16 cellular contexts compared by ENCODE assay signal in the genomic region with DNA sequence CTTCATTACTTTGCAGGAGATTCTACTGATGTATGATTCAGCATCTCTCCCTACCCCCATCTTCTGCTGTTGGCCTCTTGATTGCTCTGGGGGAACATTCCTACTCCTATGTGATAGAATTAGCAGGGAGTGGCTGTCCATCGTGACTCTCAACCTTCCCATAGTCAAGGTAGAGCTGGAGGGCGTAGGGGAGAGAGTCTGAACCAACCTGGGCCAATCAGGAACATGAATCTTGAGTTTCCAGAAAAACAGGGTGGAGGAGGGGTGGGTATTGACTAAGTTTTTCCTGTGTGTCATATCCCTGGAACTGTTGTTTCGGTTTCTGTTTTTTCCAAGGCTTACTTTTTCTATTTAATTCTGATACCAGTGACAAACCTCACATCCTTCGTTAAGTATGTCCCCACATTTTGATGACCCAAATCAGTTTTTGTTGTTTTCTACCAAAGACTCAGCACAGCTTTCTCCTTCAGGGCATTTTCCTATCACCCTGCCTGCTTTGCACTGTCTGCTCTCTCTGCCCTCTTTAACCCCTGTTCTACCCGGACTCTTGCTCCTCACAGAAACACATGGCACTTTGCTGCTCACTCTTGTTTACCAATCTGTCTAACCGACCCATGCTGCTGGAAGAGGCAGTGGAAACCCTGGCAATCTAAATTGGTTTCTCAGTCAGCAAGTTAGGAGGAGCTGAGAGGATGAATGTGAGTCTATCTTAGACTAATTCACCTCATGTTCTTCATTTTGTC.
DNase-seq lines count a peak whose midpoint lies in the region; ATAC-seq and TF ChIP-seq lines count a peak whose summit lies in the region.
"Had no signal": no experiment of that assay in that cellular context is flagged by ENCODE, and none has a peak within 500 bp of the region (broad histone marks: within the 10 kb centered on the region; RNA-seq: fewer than 3 reads in every experiment).

No MANE protein-coding gene starts in this region.

- no peaks in the 10 kb centered on the region for H3K4me1 ChIP-seq in smooth muscle cell (ENCODE audit: low read depth)
- H3K4me1 ChIP-seq: BLaER1, thyroid gland had no signal

- TF ChIP-seq CTCF in fibroblast of mammary gland (conservative IDR thresholded peaks at IDR 0.05; ENCODE audit: control insufficient read depth, insufficient read depth, low read depth, low read length), result no peak
- TF ChIP-seq CTCF in smooth muscle cell (IDR thresholded peaks at IDR 0.05; ENCODE audit: borderline replicate concordance, insufficient read depth, poor library complexity, severe bottlenecking), result no peak

- peak overlapping the region; percentile 76 for H3K27ac ChIP-seq in smooth muscle cell (ENCODE audit: low read depth)
- H3K27ac ChIP-seq: BLaER1, thyroid gland had no signal

- no peak overlapping the region for H3K9ac ChIP-seq in smooth muscle cell (ENCODE audit: low read depth)
- H3K9ac ChIP-seq: BLaER1 had no signal

- H3K79me2 ChIP-seq in smooth muscle cell (ENCODE audit: low read depth), result no peaks in the 10 kb centered on the region

- peak overlapping the region; percentile 29 for H3K4me2 ChIP-seq in smooth muscle cell
- H3K4me2 ChIP-seq: BLaER1 had no signal

- H3K9me3 ChIP-seq in smooth muscle cell (replicated peaks; ENCODE audit: low read depth), result no peaks in the 10 kb centered on the region
- H3K9me3 ChIP-seq: thyroid gland had no signal

- H3K27me3 ChIP-seq in smooth muscle cell (ENCODE audit: low read depth), result no peaks in the 10 kb centered on the region
- H3K27me3 ChIP-seq: BLaER1, thyroid gland had no signal

- no peaks in the 10 kb centered on the region for H4K20me1 ChIP-seq in smooth muscle cell (ENCODE audit: low read depth)
- H4K20me1 ChIP-seq: BLaER1 had no signal

- DNase-seq in HPDE6-E6E7 (ENCODE audit: extremely low spot score), result peak; percentile 49
- DNase-seq in fibroblast of mammary gland (ENCODE audit: low read depth), result peak; percentile 35
- DNase-seq in smooth muscle cell (lab: John Stamatoyannopoulos, UW; ENCODE audit: unreplicated experiment), result no peak
- DNase-seq in activated effector memory CD4-positive, alpha-beta T cell treated with anti-CD3 and anti-CD28 coated beads, Interleukin-2, amount 50 U/mL, for 16 hours, result no peak
- no peak for DNase-seq in NCI-H2196 treated with DMSO at 0.1 percent for 48 hours (lab: John Stamatoyannopoulos, UW; ENCODE audit: unreplicated experiment)
- DNase-seq in effector CD8-positive, alpha-beta T cell (lab: John Stamatoyannopoulos, UW), result no peak
- DNase-seq: activated CD4-positive, alpha-beta T cell treated with anti-CD3 and anti-CD28 coated beads for 4 hours; activated effector memory CD4-positive, alpha-beta T cell treated with Interleukin-2 at 50 U/mL for 16 hours; natural killer cell; NCI-H345; thyroid gland had no signal

- no peak overlapping the region for H3K4me3 ChIP-seq in fibroblast of mammary gland (ENCODE audit: control insufficient read depth, low read depth, low read length)
- H3K4me3 ChIP-seq in smooth muscle cell, result no peak overlapping the region
- H3K4me3 ChIP-seq: BLaER1, lung, thyroid gland had no signal

- ATAC-seq in SK-N-SH treated with all-trans-retinoic acid at 6 μM for 48 hours, result peak; percentile 40
- no peak for ATAC-seq in HG02588 (IDR thresholded peaks at IDR 0.05; ENCODE audit: unreplicated experiment)
- ATAC-seq: HCT116, natural killer cell had no signal

- WGBS in smooth muscle cell (ENCODE audit: low lambda C conversion rate), result 58% methylated on average over 6 of the region's 6 CpGs

- H3F3A ChIP-seq in smooth muscle cell (ENCODE audit: low read depth), result no peaks in the 10 kb centered on the region

- H2AFZ ChIP-seq in smooth muscle cell (ENCODE audit: low read depth), result peak overlapping the region; percentile 71

- H3K36me3 ChIP-seq in smooth muscle cell (ENCODE audit: low read depth), result no peaks in the 10 kb centered on the region
- H3K36me3 ChIP-seq: BLaER1, thyroid gland had no signal

TF ChIP-seq in SK-N-SH treated with all-trans-retinoic acid at 6 μM for 48 hours, 23 proteins besides CTCF, POLR2A, EP300 and RAD21 (continues in another document):
- TF ChIP-seq OSR1 (CRISPR knock-in tag; IDR thresholded peaks at IDR 0.05) (no peak), ZFP30 (CRISPR knock-in tag; IDR thresholded peaks at IDR 0.05) (no peak), ISL1 (CRISPR knock-in tag; IDR thresholded peaks at IDR 0.05) (no peak), RARB (CRISPR knock-in tag; IDR thresholded peaks at IDR 0.05) (no peak), BACH2 (CRISPR knock-in tag; IDR thresholded peaks at IDR 0.05; ENCODE audit: borderline replicate concordance) (no peak), SNAI2 (CRISPR knock-in tag; IDR thresholded peaks at IDR 0.05) (no peak), TOX (CRISPR knock-in tag; IDR thresholded peaks at IDR 0.05; ENCODE audit: borderline replicate concordance) (no peak), GLIS3 (CRISPR knock-in tag; IDR thresholded peaks at IDR 0.05) (no peak), ZNF565 (CRISPR knock-in tag; conservative IDR thresholded peaks at IDR 0.05; ENCODE audit: low read depth) (no peak), ZNF70 (CRISPR knock-in tag; IDR thresholded peaks at IDR 0.05) (no peak), ARNTL (CRISPR knock-in tag; IDR thresholded peaks at IDR 0.05; ENCODE audit: borderline replicate concordance, low read depth) (no peak), ZC3H10 (CRISPR knock-in tag; IDR thresholded peaks at IDR 0.05) (no peak), ZFP3 (CRISPR knock-in tag; IDR thresholded peaks at IDR 0.05) (no peak), CSDC2 (CRISPR knock-in tag; IDR thresholded peaks at IDR 0.05) (no peak)
- TF ChIP-seq, protein P1, sequence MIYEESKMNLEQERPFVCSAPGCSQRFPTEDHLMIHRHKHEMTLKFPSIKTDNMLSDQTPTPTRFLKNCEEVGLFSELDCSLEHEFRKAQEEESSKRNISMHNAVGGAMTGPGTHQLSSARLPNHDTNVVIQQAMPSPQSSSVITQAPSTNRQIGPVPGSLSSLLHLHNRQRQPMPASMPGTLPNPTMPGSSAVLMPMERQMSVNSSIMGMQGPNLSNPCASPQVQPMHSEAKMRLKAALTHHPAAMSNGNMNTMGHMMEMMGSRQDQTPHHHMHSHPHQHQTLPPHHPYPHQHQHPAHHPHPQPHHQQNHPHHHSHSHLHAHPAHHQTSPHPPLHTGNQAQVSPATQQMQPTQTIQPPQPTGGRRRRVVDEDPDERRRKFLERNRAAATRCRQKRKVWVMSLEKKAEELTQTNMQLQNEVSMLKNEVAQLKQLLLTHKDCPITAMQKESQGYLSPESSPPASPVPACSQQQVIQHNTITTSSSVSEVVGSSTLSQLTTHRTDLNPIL (CRISPR knock-in tag; IDR thresholded peaks at IDR 0.05; ENCODE audit: low read depth), result no peak
- TF ChIP-seq, protein P2, sequence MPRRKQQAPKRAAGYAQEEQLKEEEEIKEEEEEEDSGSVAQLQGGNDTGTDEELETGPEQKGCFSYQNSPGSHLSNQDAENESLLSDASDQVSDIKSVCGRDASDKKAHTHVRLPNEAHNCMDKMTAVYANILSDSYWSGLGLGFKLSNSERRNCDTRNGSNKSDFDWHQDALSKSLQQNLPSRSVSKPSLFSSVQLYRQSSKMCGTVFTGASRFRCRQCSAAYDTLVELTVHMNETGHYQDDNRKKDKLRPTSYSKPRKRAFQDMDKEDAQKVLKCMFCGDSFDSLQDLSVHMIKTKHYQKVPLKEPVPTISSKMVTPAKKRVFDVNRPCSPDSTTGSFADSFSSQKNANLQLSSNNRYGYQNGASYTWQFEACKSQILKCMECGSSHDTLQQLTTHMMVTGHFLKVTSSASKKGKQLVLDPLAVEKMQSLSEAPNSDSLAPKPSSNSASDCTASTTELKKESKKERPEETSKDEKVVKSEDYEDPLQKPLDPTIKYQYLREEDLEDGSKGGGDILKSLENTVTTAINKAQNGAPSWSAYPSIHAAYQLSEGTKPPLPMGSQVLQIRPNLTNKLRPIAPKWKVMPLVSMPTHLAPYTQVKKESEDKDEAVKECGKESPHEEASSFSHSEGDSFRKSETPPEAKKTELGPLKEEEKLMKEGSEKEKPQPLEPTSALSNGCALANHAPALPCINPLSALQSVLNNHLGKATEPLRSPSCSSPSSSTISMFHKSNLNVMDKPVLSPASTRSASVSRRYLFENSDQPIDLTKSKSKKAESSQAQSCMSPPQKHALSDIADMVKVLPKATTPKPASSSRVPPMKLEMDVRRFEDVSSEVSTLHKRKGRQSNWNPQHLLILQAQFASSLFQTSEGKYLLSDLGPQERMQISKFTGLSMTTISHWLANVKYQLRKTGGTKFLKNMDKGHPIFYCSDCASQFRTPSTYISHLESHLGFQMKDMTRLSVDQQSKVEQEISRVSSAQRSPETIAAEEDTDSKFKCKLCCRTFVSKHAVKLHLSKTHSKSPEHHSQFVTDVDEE (CRISPR knock-in tag; IDR thresholded peaks at IDR 0.05), result no peak
- TF ChIP-seq, protein P3, sequence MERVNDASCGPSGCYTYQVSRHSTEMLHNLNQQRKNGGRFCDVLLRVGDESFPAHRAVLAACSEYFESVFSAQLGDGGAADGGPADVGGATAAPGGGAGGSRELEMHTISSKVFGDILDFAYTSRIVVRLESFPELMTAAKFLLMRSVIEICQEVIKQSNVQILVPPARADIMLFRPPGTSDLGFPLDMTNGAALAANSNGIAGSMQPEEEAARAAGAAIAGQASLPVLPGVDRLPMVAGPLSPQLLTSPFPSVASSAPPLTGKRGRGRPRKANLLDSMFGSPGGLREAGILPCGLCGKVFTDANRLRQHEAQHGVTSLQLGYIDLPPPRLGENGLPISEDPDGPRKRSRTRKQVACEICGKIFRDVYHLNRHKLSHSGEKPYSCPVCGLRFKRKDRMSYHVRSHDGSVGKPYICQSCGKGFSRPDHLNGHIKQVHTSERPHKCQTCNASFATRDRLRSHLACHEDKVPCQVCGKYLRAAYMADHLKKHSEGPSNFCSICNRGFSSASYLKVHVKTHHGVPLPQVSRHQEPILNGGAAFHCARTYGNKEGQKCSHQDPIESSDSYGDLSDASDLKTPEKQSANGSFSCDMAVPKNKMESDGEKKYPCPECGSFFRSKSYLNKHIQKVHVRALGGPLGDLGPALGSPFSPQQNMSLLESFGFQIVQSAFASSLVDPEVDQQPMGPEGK (CRISPR knock-in tag; IDR thresholded peaks at IDR 0.05; ENCODE audit: borderline replicate concordance), result no peak
- TF ChIP-seq, protein P4, sequence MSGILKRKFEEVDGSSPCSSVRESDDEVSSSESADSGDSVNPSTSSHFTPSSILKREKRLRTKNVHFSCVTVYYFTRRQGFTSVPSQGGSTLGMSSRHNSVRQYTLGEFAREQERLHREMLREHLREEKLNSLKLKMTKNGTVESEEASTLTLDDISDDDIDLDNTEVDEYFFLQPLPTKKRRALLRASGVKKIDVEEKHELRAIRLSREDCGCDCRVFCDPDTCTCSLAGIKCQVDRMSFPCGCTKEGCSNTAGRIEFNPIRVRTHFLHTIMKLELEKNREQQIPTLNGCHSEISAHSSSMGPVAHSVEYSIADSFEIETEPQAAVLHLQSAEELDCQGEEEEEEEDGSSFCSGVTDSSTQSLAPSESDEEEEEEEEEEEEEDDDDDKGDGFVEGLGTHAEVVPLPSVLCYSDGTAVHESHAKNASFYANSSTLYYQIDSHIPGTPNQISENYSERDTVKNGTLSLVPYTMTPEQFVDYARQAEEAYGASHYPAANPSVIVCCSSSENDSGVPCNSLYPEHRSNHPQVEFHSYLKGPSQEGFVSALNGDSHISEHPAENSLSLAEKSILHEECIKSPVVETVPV (CRISPR knock-in tag; IDR thresholded peaks at IDR 0.05), result no peak

Comparison
In these comparisons a context has a peak if more than half of its experiments do, and no peak if none do; other contexts are left out.
1. DNase-seq: peak in HPDE6-E6E7 (single experiment) and fibroblast of mammary gland (single experiment); none in smooth muscle cell (single experiment), activated effector memory CD4-positive, alpha-beta T cell treated with anti-CD3 and anti-CD28 coated beads, Interleukin-2, amount 50 U/mL, for 16 hours (single experiment), NCI-H2196 treated with DMSO at 0.1 percent for 48 hours (single experiment) and effector CD8-positive, alpha-beta T cell (single experiment).